9 cellular contexts compared by ENCODE assay signal in genomic region chr20:32535316-32535952, GRCh38. TPM values are rescaled to one million over a fixed set of nuclear protein-coding genes. Genes with fewer than 3 reads are reported as not detected.
DNase-seq lines count a peak whose midpoint lies in the region; ATAC-seq and TF ChIP-seq lines count a peak whose summit lies in the region.
"Had no signal": no experiment of that assay in that cellular context is flagged by ENCODE, and none has a peak within 500 bp of the region (broad histone marks: within the 10 kb centered on the region; RNA-seq: fewer than 3 reads in every experiment).

No MANE protein-coding gene starts in this region.

- no peak for TF ChIP-seq CTCF in body of pancreas (IDR thresholded peaks at IDR 0.05)

- H3K27ac ChIP-seq in body of pancreas (peak overlapping the region in 3 of 4 donors; percentile 54 to 70 (median 70)), skin epidermis (peak overlapping the region in 16 of 21 experiments; percentile 2 to 97 (median 74))

- intact Hi-C loops in body of pancreas (cut with DNase I): no loop called here

- H3K36me3 ChIP-seq in body of pancreas (replicated peaks in 1 of 2; ENCODE audit: insufficient read depth in 1 of 2, low read depth in 2 of 2): no peaks in the 10 kb centered on the region

- TF ChIP-seq POLR2A in body of pancreas (IDR thresholded peaks at IDR 0.05): no peak

- H3K4me1 ChIP-seq in body of pancreas: peaks cover 6% of the 10 kb centered on the region

- 71 to 88% methylated on average over 18 of the region's 18 CpGs for WGBS in body of pancreas, 2 donors

- H3K27me3 ChIP-seq in body of pancreas: no peaks in the 10 kb centered on the region

- no peak for ATAC-seq in body of pancreas
- no peak for ATAC-seq in GM18873 (IDR thresholded peaks at IDR 0.05; ENCODE audit: low FRiP score, unreplicated experiment)
- no peak for ATAC-seq in HG02763 (IDR thresholded peaks at IDR 0.05; ENCODE audit: unreplicated experiment)

- H3K9me3 ChIP-seq in body of pancreas: no peaks in the 10 kb centered on the region

- H3K4me3 ChIP-seq in body of pancreas: no peak overlapping the region
- H3K4me3 ChIP-seq in skin epidermis: peak overlapping the region in 5 of 7 experiments; percentile 29 to 44 (median 35)

- DNase-seq in NCI-H82 (lab: John Stamatoyannopoulos, UW) (peak; percentile 53), NCI-H82 treated with DMSO at 0.1 percent for 48 hours (lab: John Stamatoyannopoulos, UW; ENCODE audit: unreplicated experiment) (no peak), NCI-H524 treated with DMSO at 0.1 percent for 48 hours (lab: John Stamatoyannopoulos, UW) (peak; percentile 16), body of pancreas (no peak)
- DNase-seq in NK-92 treated with Interleukin-12 subunit alpha and Interleukin-12 subunit beta, amount 100 ng/mL, for 24 hours (lab: John Stamatoyannopoulos, UW): no peak
- DNase-seq: ACHN had no signal

RNA-seq across cellular contexts. Expression of gene NOL4L, which starts 49.7 kb away (rescaled TPM):
- 10 to 100 TPM; 15.0 to 36.9 TPM for total RNA-seq in body of pancreas

Comparison
In these comparisons a context has a peak if more than half of its experiments do, and no peak if none do; other contexts are left out.
1. DNase-seq: peak in NCI-H82 (single experiment) and NCI-H524 treated with DMSO at 0.1 percent for 48 hours (single experiment); none in NCI-H82 treated with DMSO at 0.1 percent for 48 hours (single experiment), body of pancreas (0 of 4) and NK-92 treated with Interleukin-12 subunit alpha and Interleukin-12 subunit beta, amount 100 ng/mL, for 24 hours (single experiment).
2. H3K4me3 ChIP-seq: peak in skin epidermis (5 of 7); none in body of pancreas (0 of 2).